19 cellular contexts compared by ENCODE assay signal in the genomic region with DNA sequence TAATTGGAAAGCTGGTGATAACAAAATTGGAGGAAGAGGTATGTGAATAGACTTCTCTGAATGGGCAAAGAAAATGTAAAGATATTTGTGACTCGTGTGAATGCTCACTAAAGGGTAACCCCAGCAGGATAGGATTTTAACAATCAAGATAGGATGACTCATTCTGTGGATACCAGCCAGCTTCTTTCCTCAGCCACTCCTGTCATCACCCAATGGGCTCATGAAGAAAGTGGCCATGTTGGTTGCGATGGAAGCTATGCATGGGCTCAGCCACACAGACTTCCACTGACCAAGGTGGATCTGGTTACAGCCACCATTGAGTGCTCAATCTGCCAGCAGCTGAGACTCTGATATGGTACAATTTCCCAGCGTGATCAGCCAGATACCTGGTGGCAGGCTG. TPM values are rescaled to one million over a fixed set of nuclear protein-coding genes. Genes with fewer than 3 reads are reported as not detected.
DNase-seq lines count a peak whose midpoint lies in the region; ATAC-seq and TF ChIP-seq lines count a peak whose summit lies in the region.
"Had no signal": no experiment of that assay in that cellular context is flagged by ENCODE, and none has a peak within 500 bp of the region (broad histone marks: within the 10 kb centered on the region; RNA-seq: fewer than 3 reads in every experiment).

No MANE protein-coding gene starts in this region.

- H3K4me3 Mint-ChIP-seq in MCF 10A (ENCODE audit: unreplicated experiment) = no peak overlapping the region
- H3K4me3 Mint-ChIP-seq: activated B cell treated with CpG ODN at 0.5 μM for 24 hours; stimulated activated naive B cell treated with anti-CD40 and anti-IgM and Interleukin-4, amounts not matched to agents 10 μg/mL and 1 μg/mL and 100 μg/mL, for 72 hours; T-helper 1 cell treated with Interleukin-12 subunit alpha and Interleukin-12 subunit beta and Interleukin-4 antibody, amounts not matched to agents 30 μg/mL and 1 μg/mL, for 36 hours had no signal

- H3K4me2 ChIP-seq in trophoblast cell (ENCODE audit: low read length) = no peak overlapping the region
- H3K4me2 ChIP-seq in hepatocyte = no peak overlapping the region

- TF ChIP-seq POLR2A in breast epithelium (IDR thresholded peaks at IDR 0.05) (no peak), heart left ventricle (IDR thresholded peaks at IDR 0.05) (no peak)

- no peak overlapping the region for H2BK12ac ChIP-seq in trophoblast cell (ENCODE audit: low read length)

- no CpG with 5 or more reads among the region's 3 CpGs for WGBS in trophoblast cell (ENCODE audit: extremely low coverage, insufficient coverage, insufficient read length)
- 72 to 81% (median 74%) methylated on average over 3 of the region's 3 CpGs for WGBS in heart left ventricle, 4 donors
- whole genome bisulfite sequencing in hepatocyte (ENCODE audit: low lambda C conversion rate, missing lambda C conversion rate) = 94% methylated on average over 3 of the region's 3 CpGs

- peaks cover 0 to 11% of the 10 kb centered on the region in 2 donors for H3K9me3 ChIP-seq in breast epithelium
- H3K9me3 ChIP-seq in trophoblast cell (ENCODE audit: insufficient read depth, low read depth, low read length) = peaks cover 2% of the 10 kb centered on the region
- peaks cover 0 to 13% (median 0%) of the 10 kb centered on the region in 12 donors for H3K9me3 ChIP-seq in heart left ventricle
- no peaks in the 10 kb centered on the region for H3K9me3 ChIP-seq in hepatocyte (ENCODE audit: low read depth)
- H3K9me3 ChIP-seq: transverse colon had no signal

- H2AK5ac ChIP-seq in trophoblast cell (ENCODE audit: low read length) = no peak overlapping the region

- H3K36me3 Mint-ChIP-seq in MCF 10A (ENCODE audit: insufficient read depth, unreplicated experiment) = peaks cover 6% of the 10 kb centered on the region
- H3K36me3 Mint-ChIP-seq: stimulated activated naive B cell treated with anti-CD40 and anti-IgM and Interleukin-4, amounts not matched to agents 10 μg/mL and 1 μg/mL and 100 μg/mL, for 72 hours had no signal

- no peak overlapping the region for H3K4me3 ChIP-seq in breast epithelium
- H3K4me3 ChIP-seq in fibroblast of mammary gland (ENCODE audit: control insufficient read depth, low read depth, low read length) = no peak overlapping the region
- H3K4me3 ChIP-seq in trophoblast cell (ENCODE audit: low read depth, low read length) = no peak overlapping the region
- no peak overlapping the region for H3K4me3 ChIP-seq in heart left ventricle
- H3K4me3 ChIP-seq in hepatocyte = no peak overlapping the region
- H3K4me3 ChIP-seq: psoas muscle, transverse colon had no signal

- ATAC-seq in SK-N-SH treated with all-trans-retinoic acid at 6 μM for 48 hours (peak; percentile 65), heart left ventricle (no peak), omental fat pad (ENCODE audit: low FRiP score) (no peak)

- H3K14ac ChIP-seq in trophoblast cell (ENCODE audit: low read length) = no peak overlapping the region

- DNase-seq in MCF 10A (ENCODE audit: unreplicated experiment) = peak; percentile 70
- no peak for DNase-seq in breast epithelium (ENCODE audit: low spot score in 2 of 2)
- DNase-seq in fibroblast of mammary gland (ENCODE audit: low read depth) = peak; percentile 93
- no peak for DNase-seq in trophoblast cell
- no peak for DNase-seq in heart left ventricle
- DNase-seq in omental fat pad (ENCODE audit: low spot score) = no peak
- no peak for DNase-seq in hepatocyte (ENCODE audit: low spot score)
- DNase-seq: activated B cell treated with CpG ODN at 0.5 μM for 24 hours; NCI-H187 treated with DMSO at 0.1 percent for 48 hours; psoas muscle; SHP77; stimulated activated naive B cell treated with anti-CD40 and anti-IgM and Interleukin-4, amounts not matched to agents 10 μg/mL and 1 μg/mL and 100 μg/mL, for 72 hours; transverse colon had no signal

- H3K27me3 ChIP-seq in breast epithelium (no peaks in the 10 kb centered on the region), trophoblast cell (ENCODE audit: insufficient read depth, low read length) (no peaks in the 10 kb centered on the region), heart left ventricle (no peaks in the 10 kb centered on the region), hepatocyte (no peaks in the 10 kb centered on the region)
- H3K27me3 ChIP-seq: transverse colon had no signal

- no peak overlapping the region for H3K18ac ChIP-seq in trophoblast cell (ENCODE audit: low read length)

- CTCF ChIA-PET in MCF 10A (lab: Yijun Ruan, JAX) = interaction anchor here (0.6 kb wide), 1 partner anchor 89 kb away, joined by 3 read pairs; no protein-coding TSS in a partner anchor

- H3K36me3 ChIP-seq in breast epithelium (no peaks in the 10 kb centered on the region), trophoblast cell (ENCODE audit: control insufficient read depth in 1 of 2, insufficient read depth in 2 of 2, low read length in 2 of 2) (no peaks in the 10 kb centered on the region), heart left ventricle (no peaks in the 10 kb centered on the region), hepatocyte (replicated peaks; ENCODE audit: insufficient read depth, low read depth) (no peaks in the 10 kb centered on the region)
- H3K36me3 ChIP-seq: transverse colon had no signal

- H3K79me2 ChIP-seq in trophoblast cell (ENCODE audit: control insufficient read depth, insufficient read depth, low read length, poor library complexity) = no peaks in the 10 kb centered on the region
- no peaks in the 10 kb centered on the region for H3K79me2 ChIP-seq in hepatocyte

- TF ChIP-seq CTCF in MCF 10A (IDR thresholded peaks at IDR 0.05; ENCODE audit: unreplicated experiment) = no peak
- no peak for TF ChIP-seq CTCF in breast epithelium (IDR thresholded peaks at IDR 0.05)
- no peak for TF ChIP-seq CTCF in fibroblast of mammary gland (conservative IDR thresholded peaks at IDR 0.05; ENCODE audit: control insufficient read depth, insufficient read depth, low read depth, low read length)
- no peak for TF ChIP-seq CTCF in heart left ventricle (IDR thresholded peaks at IDR 0.05)
- TF ChIP-seq CTCF in omental fat pad (IDR thresholded peaks at IDR 0.05) = no peak
- no peak for TF ChIP-seq CTCF in hepatocyte (IDR thresholded peaks at IDR 0.05; ENCODE audit: poor library complexity)

- H3K79me1 ChIP-seq in trophoblast cell (ENCODE audit: low read length) = no peaks in the 10 kb centered on the region

- H2AFZ ChIP-seq in trophoblast cell (ENCODE audit: insufficient read depth, low read length, poor library complexity) = no peak overlapping the region
- no peak overlapping the region for H2AFZ ChIP-seq in hepatocyte

- H3K4me1 ChIP-seq in breast epithelium (no peaks in the 10 kb centered on the region), trophoblast cell (ENCODE audit: control insufficient read depth in 1 of 2, insufficient read depth in 2 of 2, low read length in 2 of 2) (no peaks in the 10 kb centered on the region), heart left ventricle (no peaks in the 10 kb centered on the region), hepatocyte (ENCODE audit: insufficient read depth) (no peaks in the 10 kb centered on the region)
- H3K4me1 ChIP-seq: psoas muscle, transverse colon had no signal

- H3K23ac ChIP-seq in trophoblast cell (ENCODE audit: low read length) = no peak overlapping the region

- BruUV-seq in MCF 10A (replicated peaks; lab: Mats Ljungman, UMichigan) = no TSS peak

- no peak overlapping the region for H3K9ac ChIP-seq in trophoblast cell (ENCODE audit: low read length)

- peaks cover 6% of the 10 kb centered on the region for H3K4me1 Mint-ChIP-seq in MCF 10A (ENCODE audit: insufficient read depth, unreplicated experiment)
- H3K4me1 Mint-ChIP-seq: activated B cell treated with CpG ODN at 0.5 μM for 24 hours had no signal

- H3K27ac Mint-ChIP-seq in MCF 10A (ENCODE audit: low read depth, unreplicated experiment) = no peak overlapping the region
- H3K27ac Mint-ChIP-seq: activated B cell treated with CpG ODN at 0.5 μM for 24 hours; stimulated activated naive B cell treated with anti-CD40 and anti-IgM and Interleukin-4, amounts not matched to agents 10 μg/mL and 1 μg/mL and 100 μg/mL, for 72 hours; T-helper 1 cell treated with Interleukin-12 subunit alpha and Interleukin-12 subunit beta and Interleukin-4 antibody, amounts not matched to agents 30 μg/mL and 1 μg/mL, for 36 hours had no signal

- POLR2A ChIA-PET in MCF 10A (lab: Yijun Ruan, JAX) = no interaction called here

- peaks cover 8% of the 10 kb centered on the region for H3K9me3 Mint-ChIP-seq in MCF 10A (ENCODE audit: unreplicated experiment)
- H3K9me3 Mint-ChIP-seq: activated B cell treated with CpG ODN at 0.5 μM for 24 hours; stimulated activated naive B cell treated with anti-CD40 and anti-IgM and Interleukin-4, amounts not matched to agents 10 μg/mL and 1 μg/mL and 100 μg/mL, for 72 hours; T-helper 1 cell treated with Interleukin-12 subunit alpha and Interleukin-12 subunit beta and Interleukin-4 antibody, amounts not matched to agents 30 μg/mL and 1 μg/mL, for 36 hours had no signal

- no peak overlapping the region for H4K8ac ChIP-seq in trophoblast cell (ENCODE audit: low read depth, low read length)

- H2BK120ac ChIP-seq in trophoblast cell (ENCODE audit: insufficient read depth, low read length, poor library complexity) = no peak overlapping the region

- H4K20me1 ChIP-seq in hepatocyte (ENCODE audit: insufficient read depth, poor library complexity, severe bottlenecking) = no peaks in the 10 kb centered on the region

- no peak overlapping the region for H4K12ac ChIP-seq in trophoblast cell (ENCODE audit: low read depth, low read length)

- no peaks in the 10 kb centered on the region for H3K9me2 ChIP-seq in hepatocyte (replicated peaks; ENCODE audit: insufficient read depth)

- H3K27ac ChIP-seq in breast epithelium = no peak overlapping the region
- no peak overlapping the region for H3K27ac ChIP-seq in trophoblast cell (ENCODE audit: low read depth, low read length)
- no peak overlapping the region for H3K27ac ChIP-seq in heart left ventricle
- H3K27ac ChIP-seq in hepatocyte = no peak overlapping the region
- H3K27ac ChIP-seq: psoas muscle, transverse colon had no signal

- no peak overlapping the region for H3K4ac ChIP-seq in trophoblast cell (ENCODE audit: low read depth, low read length)

- H2BK5ac ChIP-seq in trophoblast cell (ENCODE audit: low read depth, low read length, poor library complexity) = no peak overlapping the region

- intact Hi-C loops in MCF 10A (cut with micrococcal nuclease) = no loop called here
- intact Hi-C loops in breast epithelium (cut with DNase I; ENCODE audit: low total_unique reads) = no loop called here
- intact Hi-C loops in heart left ventricle (cut with DNase I) = no loop called here

- no peaks in the 10 kb centered on the region for H3K27me3 Mint-ChIP-seq in MCF 10A (ENCODE audit: insufficient read depth, unreplicated experiment)
- H3K27me3 Mint-ChIP-seq: activated B cell treated with CpG ODN at 0.5 μM for 24 hours; stimulated activated naive B cell treated with anti-CD40 and anti-IgM and Interleukin-4, amounts not matched to agents 10 μg/mL and 1 μg/mL and 100 μg/mL, for 72 hours had no signal

- no peak overlapping the region for H4K91ac ChIP-seq in trophoblast cell (ENCODE audit: low read depth, low read length)

RNA-seq across cellular contexts. Expression of gene STRIT1, which starts 40.9 kb away (rescaled TPM):
- total RNA-seq in MCF 10A (2022) = not detected in 2 replicates
- total RNA-seq in breast epithelium = under 1 TPM in 1 of 3 donors, not detected in 2; 0.32 TPM
- polyA plus RNA-seq in trophoblast cell (2013) = not detected in 2 replicates
- total RNA-seq in heart left ventricle = 1 to 10 TPM in 7 of 9 donors, under 1 TPM in 2; 0.37 to 6.7 (median 1.6) TPM
- 10 to 100 TPM in 1 of 2 donors, under 1 TPM in 1; 0.18 to 12.0 TPM for polyA plus RNA-seq in heart left ventricle
- total RNA-seq in omental fat pad = not detected
- 0.60 and 1.2 TPM in 2 replicates for total RNA-seq in hepatocyte
- polyA plus RNA-seq in hepatocyte = 1.4 TPM in 1 of 2 replicates, not detected in the other
- total RNA-seq: activated B cell treated with CpG ODN at 0.5 μM for 24 hours, chondrocyte, glomerular endothelial cell, lung microvascular endothelial cell, NCI-H460 had no signal

Comparison
In these comparisons a context has a peak if more than half of its experiments do, and no peak if none do; other contexts are left out.
1. DNase-seq: peak in MCF 10A (single experiment) and fibroblast of mammary gland (single experiment); none in breast epithelium (0 of 2), trophoblast cell (0 of 2), heart left ventricle (0 of 5), omental fat pad (single experiment) and hepatocyte (single experiment).